Comparison of ENCODE assay signal across 14 cellular contexts in the genomic region with DNA sequence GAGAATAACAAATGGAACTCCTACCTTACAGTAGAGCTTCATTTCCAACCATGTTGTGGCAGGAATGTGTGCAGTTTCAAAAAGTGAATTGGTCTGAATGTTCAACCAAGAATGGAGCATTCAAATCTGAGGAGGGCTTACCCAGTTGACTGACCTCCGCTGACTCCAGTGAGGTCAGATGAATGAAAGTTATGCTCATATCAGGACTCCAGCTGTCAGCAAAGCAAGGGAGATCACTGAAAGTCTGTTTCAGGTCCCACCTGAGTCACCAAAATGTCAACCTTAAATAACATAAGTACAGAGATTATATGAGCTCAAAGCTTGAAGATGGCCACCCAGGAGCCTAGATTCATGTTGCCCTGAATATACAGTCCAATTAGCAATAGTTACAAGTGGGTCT.
"Had no signal": no experiment of that assay in that cellular context is flagged by ENCODE, and none has a peak within 500 bp of the region (broad histone marks: within the 10 kb centered on the region; RNA-seq: fewer than 3 reads in every experiment).

No MANE protein-coding gene starts in this region.

- H3K27me3 Mint-ChIP-seq: memory B cell; natural killer cell treated with Interleukin-12 subunit alpha and Interleukin-12 subunit beta and Interleukin-15 and Interleukin-18, amount 100 ng/mL, for 72 hours had no signal

- ATAC-seq: body of pancreas; left lung; natural killer cell treated with Interleukin-12 subunit alpha and Interleukin-12 subunit beta and Interleukin-15 and Interleukin-18, amount 100 ng/mL, for 72 hours; sciatic nerve; WTC11 had no signal

- H3K27ac Mint-ChIP-seq: activated CD4-positive, alpha-beta T cell treated with anti-CD3 and anti-CD28 coated beads, Interleukin-2, amount 10 ng/mL, durations not matched to agents 7 days and 5 days; activated naive CD4-positive, alpha-beta T cell treated with anti-CD3 and anti-CD28 coated beads, Interleukin-2, amount 50 U/mL, for 24 hours; memory B cell; natural killer cell treated with Interleukin-12 subunit alpha and Interleukin-12 subunit beta and Interleukin-15 and Interleukin-18, amount 100 ng/mL, for 72 hours; WTC11 had no signal

- H3K36me3 Mint-ChIP-seq: activated naive CD4-positive, alpha-beta T cell treated with anti-CD3 and anti-CD28 coated beads, Interleukin-2, amount 50 U/mL, for 24 hours; memory B cell; natural killer cell treated with Interleukin-12 subunit alpha and Interleukin-12 subunit beta and Interleukin-15 and Interleukin-18, amount 100 ng/mL, for 72 hours had no signal

- DNase-seq: activated CD4-positive, alpha-beta T cell treated with anti-CD3 and anti-CD28 coated beads, Interleukin-2, amount 10 ng/mL, durations not matched to agents 7 days and 5 days; body of pancreas; central memory CD4-positive, alpha-beta T cell; effector CD8-positive, alpha-beta T cell; foreskin melanocyte; head of caudate nucleus; left lung; stimulated activated CD4-positive, alpha-beta T cell treated with anti-CD3 and anti-CD28 coated beads, Interleukin-2, amount 100 ng/mL, for 24 hours; stomach had no signal

- H3K4me1 Mint-ChIP-seq: activated CD4-positive, alpha-beta T cell treated with anti-CD3 and anti-CD28 coated beads, Interleukin-2, amount 10 ng/mL, durations not matched to agents 7 days and 5 days; activated naive CD4-positive, alpha-beta T cell treated with anti-CD3 and anti-CD28 coated beads, Interleukin-2, amount 50 U/mL, for 24 hours; memory B cell had no signal

- H3K4me3 Mint-ChIP-seq: activated CD4-positive, alpha-beta T cell treated with anti-CD3 and anti-CD28 coated beads, Interleukin-2, amount 10 ng/mL, durations not matched to agents 7 days and 5 days; activated naive CD4-positive, alpha-beta T cell treated with anti-CD3 and anti-CD28 coated beads, Interleukin-2, amount 50 U/mL, for 24 hours; memory B cell; natural killer cell treated with Interleukin-12 subunit alpha and Interleukin-12 subunit beta and Interleukin-15 and Interleukin-18, amount 100 ng/mL, for 72 hours; WTC11 had no signal

- H3K9me3 Mint-ChIP-seq: activated CD4-positive, alpha-beta T cell treated with anti-CD3 and anti-CD28 coated beads, Interleukin-2, amount 10 ng/mL, durations not matched to agents 7 days and 5 days; activated naive CD4-positive, alpha-beta T cell treated with anti-CD3 and anti-CD28 coated beads, Interleukin-2, amount 50 U/mL, for 24 hours; natural killer cell treated with Interleukin-12 subunit alpha and Interleukin-12 subunit beta and Interleukin-15 and Interleukin-18, amount 100 ng/mL, for 72 hours had no signal
